23 cellular contexts compared by ENCODE assay signal in the genomic region with DNA sequence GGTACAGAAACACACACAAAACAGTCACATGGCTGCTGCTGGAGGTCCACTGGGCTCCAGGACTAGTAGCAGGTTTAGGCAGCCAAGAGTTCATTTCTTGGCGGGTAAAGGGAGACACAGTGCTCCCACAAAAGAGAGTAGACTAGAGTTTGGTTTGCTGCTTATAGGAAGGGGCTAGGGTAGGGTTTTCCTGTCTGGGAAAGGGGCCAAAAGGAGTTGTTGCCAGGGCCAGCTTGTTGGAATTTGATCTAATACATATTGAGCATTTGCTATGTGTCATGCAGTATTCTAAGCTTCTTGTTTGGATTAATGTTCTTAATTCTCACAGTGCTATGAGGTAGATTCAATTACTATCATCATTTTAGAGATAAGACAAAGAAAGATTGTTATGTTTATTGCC.
"Had no signal": no experiment of that assay in that cellular context is flagged by ENCODE, and none has a peak within 500 bp of the region (broad histone marks: within the 10 kb centered on the region; RNA-seq: fewer than 3 reads in every experiment).

No MANE protein-coding gene starts in this region.

- H3K9me3 ChIP-seq: neutrophil, pancreas, sigmoid colon, upper lobe of right lung had no signal

- H3K4me3 ChIP-seq: hepatocyte, pancreas, sigmoid colon, upper lobe of right lung had no signal

- FAIRE-seq: colon, islet of Langerhans, pancreas had no signal

- H3K36me3 ChIP-seq: neutrophil, pancreas, sigmoid colon, upper lobe of right lung had no signal

- H3K27me3 ChIP-seq: hepatocyte, neutrophil, pancreas, sigmoid colon, upper lobe of right lung had no signal

- DNase-seq: activated B cell treated with CpG ODN at 0.5 μM for 24 hours; activated CD4-positive, alpha-beta memory T cell treated with anti-CD3 and anti-CD28 coated beads, Interleukin-2, amount 10 ng/mL, durations not matched to agents 7 days and 5 days; activated CD4-positive, alpha-beta T cell treated with anti-CD3 and anti-CD28 coated beads for 48 hours; activated CD8-positive, alpha-beta memory T cell treated with anti-CD3 and anti-CD28 coated beads, Interleukin-2, amount 10 ng/mL, durations not matched to agents 7 days and 5 days; activated naive CD4-positive, alpha-beta T cell; activated naive CD8-positive, alpha-beta T cell treated with anti-CD3 and anti-CD28 coated beads for 36 hours; activated T-cell treated with anti-CD3 and anti-CD28 coated beads, Interleukin-2, amount 50 U/mL, for 1 hour; amniotic stem cell; erythroblast; left cardiac atrium; natural killer cell; pancreas; sigmoid colon; stimulated activated CD4-positive, alpha-beta T cell treated with anti-CD3 and anti-CD28 coated beads, Interleukin-12 subunit alpha, Interleukin-12 subunit beta, amount 100 ng/mL, for 4 hours; stimulated activated CD4-positive, alpha-beta T cell treated with anti-CD3 and anti-CD28 coated beads, Interleukin-1b, Interleukin-23, amount 100 ng/mL, for 48 hours; stimulated activated CD8-positive, alpha-beta memory T cell treated with anti-CD3 and anti-CD28 coated beads, Interleukin-4, amount 100 ng/mL, for 48 hours; stimulated activated naive CD4-positive, alpha-beta T cell; T-helper 9 cell; upper lobe of right lung had no signal
